Comparison of ENCODE assay signal across 1 cellular context in the genomic region with DNA sequence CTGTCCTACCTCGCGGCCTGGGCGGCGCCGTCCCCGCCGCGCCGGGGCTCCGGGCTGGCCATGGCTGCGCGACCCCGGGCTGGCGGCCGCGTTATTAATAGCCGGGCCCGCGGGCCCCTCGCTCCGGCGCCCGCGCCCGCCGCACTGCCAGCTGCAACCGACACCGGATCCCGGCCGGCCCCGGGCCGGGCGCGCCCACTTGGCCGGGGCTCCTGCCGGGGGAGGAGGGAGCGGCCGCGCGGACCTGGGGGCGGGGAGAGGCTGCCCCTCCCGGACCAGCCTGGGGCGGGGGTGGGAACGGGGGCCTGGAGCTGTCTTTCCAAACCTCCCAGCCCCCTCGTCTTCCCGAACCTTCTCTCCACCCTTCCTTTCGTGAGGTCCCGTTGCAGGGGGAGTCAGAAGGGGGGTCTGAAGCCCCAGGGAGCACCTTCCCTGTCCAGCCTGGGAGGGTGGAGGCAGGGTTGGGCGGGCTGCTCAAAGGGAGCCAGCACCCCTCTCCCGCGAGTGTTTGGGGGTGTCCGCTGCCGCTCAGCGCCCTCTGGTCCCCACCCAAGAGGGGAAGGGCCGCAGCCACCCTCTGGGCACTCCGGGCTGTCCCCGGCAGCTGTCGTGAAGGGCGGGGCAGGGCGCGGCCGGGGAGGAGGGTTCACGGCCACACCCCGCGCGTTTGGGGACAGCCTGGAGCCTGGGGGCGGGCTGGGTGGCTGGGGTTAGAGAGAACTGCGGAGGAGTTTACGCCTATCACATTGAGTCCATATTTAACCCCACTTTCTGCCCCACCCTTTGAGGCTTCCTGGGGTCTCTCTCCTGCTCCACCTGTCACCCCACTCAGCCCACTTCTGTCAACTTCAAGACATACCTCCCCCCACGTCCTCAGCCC.
A peak's percentile ranks its signal among the peaks of the same experiment; 100 is the strongest.
TF ChIP-seq lines count a peak whose summit lies in the region.

Gene SYNC (minus strand): TSS at position 172 of the 880 bp plus-strand sequence. CDS start 110 bp downstream, at position 62.

TF ChIP-seq in K562, 482 proteins besides CTCF, POLR2A, EP300 and RAD21 (continued from another document and continues in another):
- TF ChIP-seq, protein P1, sequence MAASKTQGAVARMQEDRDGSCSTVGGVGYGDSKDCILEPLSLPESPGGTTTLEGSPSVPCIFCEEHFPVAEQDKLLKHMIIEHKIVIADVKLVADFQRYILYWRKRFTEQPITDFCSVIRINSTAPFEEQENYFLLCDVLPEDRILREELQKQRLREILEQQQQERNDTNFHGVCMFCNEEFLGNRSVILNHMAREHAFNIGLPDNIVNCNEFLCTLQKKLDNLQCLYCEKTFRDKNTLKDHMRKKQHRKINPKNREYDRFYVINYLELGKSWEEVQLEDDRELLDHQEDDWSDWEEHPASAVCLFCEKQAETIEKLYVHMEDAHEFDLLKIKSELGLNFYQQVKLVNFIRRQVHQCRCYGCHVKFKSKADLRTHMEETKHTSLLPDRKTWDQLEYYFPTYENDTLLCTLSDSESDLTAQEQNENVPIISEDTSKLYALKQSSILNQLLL (CRISPR knock-in tag; IDR thresholded peaks at IDR 0.05; ENCODE audit: borderline replicate concordance): no peak
- TF ChIP-seq, protein P2, sequence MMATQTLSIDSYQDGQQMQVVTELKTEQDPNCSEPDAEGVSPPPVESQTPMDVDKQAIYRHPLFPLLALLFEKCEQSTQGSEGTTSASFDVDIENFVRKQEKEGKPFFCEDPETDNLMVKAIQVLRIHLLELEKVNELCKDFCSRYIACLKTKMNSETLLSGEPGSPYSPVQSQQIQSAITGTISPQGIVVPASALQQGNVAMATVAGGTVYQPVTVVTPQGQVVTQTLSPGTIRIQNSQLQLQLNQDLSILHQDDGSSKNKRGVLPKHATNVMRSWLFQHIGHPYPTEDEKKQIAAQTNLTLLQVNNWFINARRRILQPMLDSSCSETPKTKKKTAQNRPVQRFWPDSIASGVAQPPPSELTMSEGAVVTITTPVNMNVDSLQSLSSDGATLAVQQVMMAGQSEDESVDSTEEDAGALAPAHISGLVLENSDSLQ (IDR thresholded peaks at IDR 0.05): peak; percentile 50
- TF ChIP-seq RFX5 (IDR thresholded peaks at IDR 0.05; ENCODE audit: low read depth, low read length): no peak
- no peak for TF ChIP-seq BRCA1 (IDR thresholded peaks at IDR 0.05)
- TF ChIP-seq BRCA1 (CRISPR knock-in tag; IDR thresholded peaks at IDR 0.05): no peak
- no peak for TF ChIP-seq CREBBP (IDR thresholded peaks at IDR 0.05; ENCODE audit: low read depth, low read length)
- TF ChIP-seq SRSF7 (optimal IDR thresholded peaks at IDR 0.05; ENCODE audit: low read depth, low read length): no peak
- TF ChIP-seq FUS (optimal IDR thresholded peaks at IDR 0.05; ENCODE audit: low read depth, low read length): no peak
- TF ChIP-seq TCF7L2 (IDR thresholded peaks at IDR 0.05; ENCODE audit: low read depth, low read length): no peak
- no peak for TF ChIP-seq ZNF175 (CRISPR knock-in tag; IDR thresholded peaks at IDR 0.05; ENCODE audit: low read depth)
- TF ChIP-seq TARDBP (IDR thresholded peaks at IDR 0.05): no peak
- no peak for TF ChIP-seq TSC22D4 (tag; IDR thresholded peaks at IDR 0.05)
- TF ChIP-seq PTBP1 (IDR thresholded peaks at IDR 0.05; ENCODE audit: low read depth, low read length): no peak
- TF ChIP-seq, protein P3, sequence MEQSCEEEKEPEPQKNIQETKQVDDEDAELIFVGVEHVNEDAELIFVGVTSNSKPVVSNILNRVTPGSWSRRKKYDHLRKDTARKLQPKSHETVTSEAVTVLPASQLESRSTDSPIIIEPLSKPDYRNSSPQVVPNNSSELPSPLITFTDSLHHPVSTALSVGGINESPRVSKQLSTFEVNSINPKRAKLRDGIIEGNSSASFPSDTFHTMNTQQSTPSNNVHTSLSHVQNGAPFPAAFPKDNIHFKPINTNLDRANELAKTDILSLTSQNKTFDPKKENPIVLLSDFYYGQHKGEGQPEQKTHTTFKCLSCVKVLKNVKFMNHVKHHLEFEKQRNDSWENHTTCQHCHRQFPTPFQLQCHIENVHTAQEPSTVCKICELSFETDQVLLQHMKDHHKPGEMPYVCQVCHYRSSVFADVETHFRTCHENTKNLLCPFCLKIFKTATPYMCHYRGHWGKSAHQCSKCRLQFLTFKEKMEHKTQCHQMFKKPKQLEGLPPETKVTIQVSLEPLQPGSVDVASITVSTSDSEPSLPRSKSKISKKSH (CRISPR knock-in tag; IDR thresholded peaks at IDR 0.05): no peak
- TF ChIP-seq HNRNPK (IDR thresholded peaks at IDR 0.05; ENCODE audit: low read depth, low read length, poor library complexity, severe bottlenecking): no peak
- TF ChIP-seq, protein P4, sequence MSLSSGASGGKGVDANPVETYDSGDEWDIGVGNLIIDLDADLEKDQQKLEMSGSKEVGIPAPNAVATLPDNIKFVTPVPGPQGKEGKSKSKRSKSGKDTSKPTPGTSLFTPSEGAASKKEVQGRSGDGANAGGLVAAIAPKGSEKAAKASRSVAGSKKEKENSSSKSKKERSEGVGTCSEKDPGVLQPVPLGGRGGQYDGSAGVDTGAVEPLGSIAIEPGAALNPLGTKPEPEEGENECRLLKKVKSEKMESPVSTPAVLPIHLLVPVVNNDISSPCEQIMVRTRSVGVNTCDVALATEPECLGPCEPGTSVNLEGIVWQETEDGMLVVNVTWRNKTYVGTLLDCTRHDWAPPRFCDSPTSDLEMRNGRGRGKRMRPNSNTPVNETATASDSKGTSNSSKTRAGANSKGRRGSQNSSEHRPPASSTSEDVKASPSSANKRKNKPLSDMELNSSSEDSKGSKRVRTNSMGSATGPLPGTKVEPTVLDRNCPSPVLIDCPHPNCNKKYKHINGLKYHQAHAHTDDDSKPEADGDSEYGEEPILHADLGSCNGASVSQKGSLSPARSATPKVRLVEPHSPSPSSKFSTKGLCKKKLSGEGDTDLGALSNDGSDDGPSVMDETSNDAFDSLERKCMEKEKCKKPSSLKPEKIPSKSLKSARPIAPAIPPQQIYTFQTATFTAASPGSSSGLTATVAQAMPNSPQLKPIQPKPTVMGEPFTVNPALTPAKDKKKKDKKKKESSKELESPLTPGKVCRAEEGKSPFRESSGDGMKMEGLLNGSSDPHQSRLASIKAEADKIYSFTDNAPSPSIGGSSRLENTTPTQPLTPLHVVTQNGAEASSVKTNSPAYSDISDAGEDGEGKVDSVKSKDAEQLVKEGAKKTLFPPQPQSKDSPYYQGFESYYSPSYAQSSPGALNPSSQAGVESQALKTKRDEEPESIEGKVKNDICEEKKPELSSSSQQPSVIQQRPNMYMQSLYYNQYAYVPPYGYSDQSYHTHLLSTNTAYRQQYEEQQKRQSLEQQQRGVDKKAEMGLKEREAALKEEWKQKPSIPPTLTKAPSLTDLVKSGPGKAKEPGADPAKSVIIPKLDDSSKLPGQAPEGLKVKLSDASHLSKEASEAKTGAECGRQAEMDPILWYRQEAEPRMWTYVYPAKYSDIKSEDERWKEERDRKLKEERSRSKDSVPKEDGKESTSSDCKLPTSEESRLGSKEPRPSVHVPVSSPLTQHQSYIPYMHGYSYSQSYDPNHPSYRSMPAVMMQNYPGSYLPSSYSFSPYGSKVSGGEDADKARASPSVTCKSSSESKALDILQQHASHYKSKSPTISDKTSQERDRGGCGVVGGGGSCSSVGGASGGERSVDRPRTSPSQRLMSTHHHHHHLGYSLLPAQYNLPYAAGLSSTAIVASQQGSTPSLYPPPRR (CRISPR knock-in tag; IDR thresholded peaks at IDR 0.05; ENCODE audit: borderline replicate concordance): no peak
- no peak for TF ChIP-seq ZNF449 (CRISPR knock-in tag; IDR thresholded peaks at IDR 0.05)
- no peak for TF ChIP-seq ZFP1 (CRISPR knock-in tag; IDR thresholded peaks at IDR 0.05)
- no peak for TF ChIP-seq ZNF586 (CRISPR knock-in tag; conservative IDR thresholded peaks at IDR 0.05)
- TF ChIP-seq, protein P5, sequence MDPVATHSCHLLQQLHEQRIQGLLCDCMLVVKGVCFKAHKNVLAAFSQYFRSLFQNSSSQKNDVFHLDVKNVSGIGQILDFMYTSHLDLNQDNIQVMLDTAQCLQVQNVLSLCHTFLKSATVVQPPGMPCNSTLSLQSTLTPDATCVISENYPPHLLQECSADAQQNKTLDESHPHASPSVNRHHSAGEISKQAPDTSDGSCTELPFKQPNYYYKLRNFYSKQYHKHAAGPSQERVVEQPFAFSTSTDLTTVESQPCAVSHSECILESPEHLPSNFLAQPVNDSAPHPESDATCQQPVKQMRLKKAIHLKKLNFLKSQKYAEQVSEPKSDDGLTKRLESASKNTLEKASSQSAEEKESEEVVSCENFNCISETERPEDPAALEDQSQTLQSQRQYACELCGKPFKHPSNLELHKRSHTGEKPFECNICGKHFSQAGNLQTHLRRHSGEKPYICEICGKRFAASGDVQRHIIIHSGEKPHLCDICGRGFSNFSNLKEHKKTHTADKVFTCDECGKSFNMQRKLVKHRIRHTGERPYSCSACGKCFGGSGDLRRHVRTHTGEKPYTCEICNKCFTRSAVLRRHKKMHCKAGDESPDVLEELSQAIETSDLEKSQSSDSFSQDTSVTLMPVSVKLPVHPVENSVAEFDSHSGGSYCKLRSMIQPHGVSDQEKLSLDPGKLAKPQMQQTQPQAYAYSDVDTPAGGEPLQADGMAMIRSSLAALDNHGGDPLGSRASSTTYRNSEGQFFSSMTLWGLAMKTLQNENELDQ (CRISPR knock-in tag; IDR thresholded peaks at IDR 0.05; ENCODE audit: borderline replicate concordance): no peak
- no peak for TF ChIP-seq TCFL5 (CRISPR knock-in tag; conservative IDR thresholded peaks at IDR 0.05)
- TF ChIP-seq HMG20B (CRISPR knock-in tag; IDR thresholded peaks at IDR 0.05): no peak
- no peak for TF ChIP-seq TAF7 (tag; IDR thresholded peaks at IDR 0.05)
- TF ChIP-seq JUNB (CRISPR knock-in tag; conservative IDR thresholded peaks at IDR 0.05): no peak
- TF ChIP-seq MLLT1 (IDR thresholded peaks at IDR 0.05): no peak
- peak; percentile 35; the same call in 1 of the 2 replicates for TF ChIP-seq XRCC5 (IDR thresholded peaks at IDR 0.05; ENCODE audit: low read depth, low read length)
- TF ChIP-seq POLR2AphosphoS5 (IDR thresholded peaks at IDR 0.05; ENCODE audit: control insufficient read depth, insufficient read depth, low read depth, low read length): 0 out of 2 replicates have a peak, but pooled peaks have one; percentile 28
- no peak for TF ChIP-seq ZFP36 (IDR thresholded peaks at IDR 0.05; ENCODE audit: low read depth, low read length, partially characterized antibody)
- TF ChIP-seq BCOR (IDR thresholded peaks at IDR 0.05): no peak
- TF ChIP-seq FOXK1 (CRISPR knock-in tag; IDR thresholded peaks at IDR 0.05; ENCODE audit: borderline replicate concordance): no peak
- no peak for TF ChIP-seq CREB3L1 (IDR thresholded peaks at IDR 0.05; ENCODE audit: borderline replicate concordance, low read depth)
- TF ChIP-seq, protein P6, sequence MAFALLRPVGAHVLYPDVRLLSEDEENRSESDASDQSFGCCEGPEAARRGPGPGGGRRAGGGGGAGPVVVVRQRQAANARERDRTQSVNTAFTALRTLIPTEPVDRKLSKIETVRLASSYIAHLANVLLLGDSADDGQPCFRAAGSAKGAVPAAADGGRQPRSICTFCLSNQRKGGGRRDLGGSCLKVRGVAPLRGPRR (CRISPR knock-in tag; IDR thresholded peaks at IDR 0.05): no peak
- no peak for TF ChIP-seq ZNF551 (CRISPR knock-in tag; IDR thresholded peaks at IDR 0.05)
- no peak for TF ChIP-seq SAFB2 (IDR thresholded peaks at IDR 0.05; ENCODE audit: borderline replicate concordance, low read depth, low read length, severe bottlenecking)
- no peak for TF ChIP-seq ARHGAP35 (IDR thresholded peaks at IDR 0.05; ENCODE audit: partially characterized antibody)
- no peak for TF ChIP-seq USF2 (CRISPR knock-in tag; IDR thresholded peaks at IDR 0.05)
- TF ChIP-seq BDP1 (IDR thresholded peaks at IDR 0.05; ENCODE audit: insufficient read depth, insufficient read length): no peak
- peak; percentile 54 for TF ChIP-seq RBFOX2 (IDR thresholded peaks at IDR 0.05; ENCODE audit: low read depth, low read length)
- no peak for TF ChIP-seq ZNF384 (IDR thresholded peaks at IDR 0.05; ENCODE audit: low read depth, low read length)
- TF ChIP-seq PPARD (CRISPR knock-in tag; IDR thresholded peaks at IDR 0.05): no peak
- no peak for TF ChIP-seq STAG1 (CRISPR knock-in tag; IDR thresholded peaks at IDR 0.05; ENCODE audit: borderline replicate concordance)
- TF ChIP-seq ZNF316 (IDR thresholded peaks at IDR 0.05): no peak
- TF ChIP-seq RCOR1 (IDR thresholded peaks at IDR 0.05; ENCODE audit: borderline replicate concordance in 1 of 2, low read depth in 2 of 2, low read length in 2 of 2): peak in 1 of 2 experiments; percentile 29; a peak in 1 of 4 replicates
- TF ChIP-seq IFI16 (CRISPR knock-in tag; IDR thresholded peaks at IDR 0.05): no peak
- TF ChIP-seq U2AF1 (optimal IDR thresholded peaks at IDR 0.05; ENCODE audit: low read depth, low read length): no peak
